In genomic region chr13:60431108-60431700, GRCh38 we compare ENCODE assay signal across 9 cellular contexts. TPM values are rescaled to one million over a fixed set of nuclear protein-coding genes. Genes with fewer than 3 reads are reported as not detected.
DNase-seq lines count a peak whose midpoint lies in the region; ATAC-seq and TF ChIP-seq lines count a peak whose summit lies in the region.
"Had no signal": no experiment of that assay in that cellular context is flagged by ENCODE, and none has a peak within 500 bp of the region (broad histone marks: within the 10 kb centered on the region; RNA-seq: fewer than 3 reads in every experiment).

No MANE protein-coding gene starts in this region.

- intact Hi-C loops in CD4-positive, alpha-beta memory T cell (cut with micrococcal nuclease): loop anchor here (1.0 to 2.0 kb wide), 4 partner anchors 35 to 1040 kb away; no protein-coding TSS in a partner anchor
- intact Hi-C loops in activated CD4-positive, alpha-beta memory T cell treated with anti-CD3 and anti-CD28 coated beads for 36 hours (cut with micrococcal nuclease): loop anchor here (1.0 to 10.0 kb wide), 5 partner anchors 20 to 1040 kb away; no protein-coding TSS in a partner anchor

- no peak overlapping the region for H3K27ac ChIP-seq in CD4-positive, alpha-beta memory T cell (ENCODE audit: low read depth, low read length)
- H3K27ac ChIP-seq in cardiac muscle cell: no peak overlapping the region

- no peaks in the 10 kb centered on the region for H3K36me3 Mint-ChIP-seq in CD4-positive, alpha-beta memory T cell
- no peaks in the 10 kb centered on the region for H3K36me3 Mint-ChIP-seq in activated CD4-positive, alpha-beta memory T cell treated with anti-CD3 and anti-CD28 coated beads for 36 hours

- no peaks in the 10 kb centered on the region for H3K9me3 ChIP-seq in CD4-positive, alpha-beta memory T cell (ENCODE audit: control insufficient read depth in 1 of 2, low read length in 2 of 2)
- no peaks in the 10 kb centered on the region for H3K9me3 ChIP-seq in cardiac muscle cell (ENCODE audit: low read depth)

- DNase-seq in CD4-positive, alpha-beta memory T cell: peak in 4 of 5 donors; percentile 49 to 56 (median 52)
- DNase-seq in NCI-H2029 (lab: John Stamatoyannopoulos, UW) (peak; percentile 20), cardiac muscle cell (ENCODE audit: low read depth in 1 of 2, low spot score in 1 of 2) (peak; percentile 73 to 78), renal cortical epithelial cell (ENCODE audit: low read depth) (peak; percentile 78)
- DNase-seq in activated CD4-positive, alpha-beta memory T cell treated with anti-CD3 and anti-CD28 coated beads for 36 hours: no peak

- no peak overlapping the region for H3K4me3 Mint-ChIP-seq in CD4-positive, alpha-beta memory T cell
- no peak overlapping the region for H3K4me3 Mint-ChIP-seq in activated CD4-positive, alpha-beta memory T cell treated with anti-CD3 and anti-CD28 coated beads for 36 hours
- H3K4me3 Mint-ChIP-seq: T-helper 1 cell treated with Interleukin-12 subunit alpha and Interleukin-12 subunit beta and Interleukin-4 antibody, amounts not matched to agents 30 μg/mL and 1 μg/mL, for 36 hours had no signal

- H3K27me3 Mint-ChIP-seq in CD4-positive, alpha-beta memory T cell: no peaks in the 10 kb centered on the region
- H3K27me3 Mint-ChIP-seq in activated CD4-positive, alpha-beta memory T cell treated with anti-CD3 and anti-CD28 coated beads for 36 hours: no peaks in the 10 kb centered on the region

- no peaks in the 10 kb centered on the region for H3K9me3 Mint-ChIP-seq in CD4-positive, alpha-beta memory T cell
- H3K9me3 Mint-ChIP-seq in activated CD4-positive, alpha-beta memory T cell treated with anti-CD3 and anti-CD28 coated beads for 36 hours: no peaks in the 10 kb centered on the region
- H3K9me3 Mint-ChIP-seq: T-helper 1 cell treated with Interleukin-12 subunit alpha and Interleukin-12 subunit beta and Interleukin-4 antibody, amounts not matched to agents 30 μg/mL and 1 μg/mL, for 36 hours had no signal

- H3K27ac Mint-ChIP-seq in CD4-positive, alpha-beta memory T cell: no peak overlapping the region
- H3K27ac Mint-ChIP-seq in activated CD4-positive, alpha-beta memory T cell treated with anti-CD3 and anti-CD28 coated beads for 36 hours: no peak overlapping the region
- H3K27ac Mint-ChIP-seq: T-helper 1 cell treated with Interleukin-12 subunit alpha and Interleukin-12 subunit beta and Interleukin-4 antibody, amounts not matched to agents 30 μg/mL and 1 μg/mL, for 36 hours had no signal

- TF ChIP-seq CTCF in WI38 (IDR thresholded peaks at IDR 0.05; ENCODE audit: low read depth, low read length) (peak; percentile 64; the same call in 1 of the 2 replicates), cardiac muscle cell (IDR thresholded peaks at IDR 0.05; ENCODE audit: low read depth, low read length) (peak; percentile 84)

- H3K4me3 ChIP-seq in CD4-positive, alpha-beta memory T cell (ENCODE audit: low read length in 2 of 2): no peak overlapping the region
- H3K4me3 ChIP-seq in WI38 (ENCODE audit: low read depth, low read length) (no peak overlapping the region), cardiac muscle cell (no peak overlapping the region)

- POLR2A ChIA-PET in CD4-positive, alpha-beta memory T cell (lab: Charles Lee; ENCODE audit: partially characterized antibody): interaction anchor here (0.8 kb wide), 1 partner anchor 34 kb away, joined by 4 read pairs; the partner anchor contains the start of gene TDRD3
- POLR2A ChIA-PET in activated CD4-positive, alpha-beta memory T cell treated with anti-CD3 and anti-CD28 coated beads for 36 hours (lab: Charles Lee): interaction anchor here (0.7 to 1.1 kb wide), 2 partner anchors 33 to 34 kb away, joined by 3 to 4 read pairs; partner anchors contain the start of gene TDRD3

- CTCF ChIA-PET in CD4-positive, alpha-beta memory T cell (lab: Charles Lee; ENCODE audit: partially characterized antibody): interaction anchor here (0.5 to 4.2 kb wide), 9 partner anchors 11 to 1039 kb away, joined by 3 to 32 read pairs (median 4); partner anchors contain the start of gene TDRD3
- CTCF ChIA-PET in activated CD4-positive, alpha-beta memory T cell treated with anti-CD3 and anti-CD28 coated beads for 36 hours (lab: Charles Lee): interaction anchor here (0.7 to 2.4 kb wide), 15 partner anchors 18 to 1040 kb away, joined by 3 to 22 read pairs (median 3); partner anchors contain the start of gene TDRD3

- peaks cover 27 to 36% (median 33%) of the 10 kb centered on the region in 4 donors for H3K4me1 Mint-ChIP-seq in CD4-positive, alpha-beta memory T cell
- peaks cover 27% of the 10 kb centered on the region for H3K4me1 Mint-ChIP-seq in activated CD4-positive, alpha-beta memory T cell treated with anti-CD3 and anti-CD28 coated beads for 36 hours (ENCODE audit: low read depth)

- ATAC-seq in GM18867 (IDR thresholded peaks at IDR 0.05; ENCODE audit: unreplicated experiment) (peak; percentile 70), HG02981 (IDR thresholded peaks at IDR 0.05; ENCODE audit: unreplicated experiment) (peak; percentile 76)

- peaks cover 34% of the 10 kb centered on the region for H3K4me1 ChIP-seq in CD4-positive, alpha-beta memory T cell (ENCODE audit: insufficient read depth, low read length)
- no peaks in the 10 kb centered on the region for H3K4me1 ChIP-seq in cardiac muscle cell (ENCODE audit: low read depth)

- H3K36me3 ChIP-seq in CD4-positive, alpha-beta memory T cell (ENCODE audit: insufficient read depth, low read length): no peaks in the 10 kb centered on the region
- no peaks in the 10 kb centered on the region for H3K36me3 ChIP-seq in cardiac muscle cell

- H3K27me3 ChIP-seq in CD4-positive, alpha-beta memory T cell (ENCODE audit: insufficient read depth, low read length): no peaks in the 10 kb centered on the region
- no peaks in the 10 kb centered on the region for H3K27me3 ChIP-seq in cardiac muscle cell

RNA-seq across cellular contexts. Expression of gene TDRD3, which starts 34.2 kb away (rescaled TPM):
- total RNA-seq in CD4-positive, alpha-beta memory T cell: 10 to 100 TPM; 29.4 to 34.9 TPM
- 1 to 10 TPM; 4.9 to 8.4 TPM for polyA plus RNA-seq in CD4-positive, alpha-beta memory T cell
- 20.1 and 29.5 TPM in 2 replicates for total RNA-seq in cardiac muscle cell
- polyA plus RNA-seq in cardiac muscle cell: 20.8 and 24.5 TPM in 2 replicates
- total RNA-seq in renal cortical epithelial cell: 17.7 and 21.0 TPM in 2 replicates
- 10 to 100 TPM; 16.4 to 16.5 TPM for total RNA-seq in activated CD4-positive, alpha-beta memory T cell treated with anti-CD3 and anti-CD28 coated beads for 36 hours
